In genomic region chr14:77707355-77707723, GRCh38 we compare ENCODE assay signal across 8 cellular contexts. TPM values are rescaled to one million over a fixed set of nuclear protein-coding genes. Genes with fewer than 3 reads are reported as not detected.
DNase-seq lines count a peak whose midpoint lies in the region; ATAC-seq and TF ChIP-seq lines count a peak whose summit lies in the region.

No MANE protein-coding gene starts in this region.

- peaks cover 38% of the 10 kb centered on the region for H3K36me3 Mint-ChIP-seq in activated T-helper 2 cell treated with anti-CD3 and anti-CD28 coated beads, Interferon-gamma antibody, Interleukin-2, Interleukin-4, amounts not matched to agents 10 μg/mL and 5 μg/mL and 100 μg/mL, durations not matched to agents 14 hours and 24 hours and 36 hours (ENCODE audit: low read depth)
- no peaks in the 10 kb centered on the region for H3K36me3 Mint-ChIP-seq in glutamatergic neuron (ENCODE audit: unreplicated experiment)

- TF ChIP-seq CTCF in AG09319 (IDR thresholded peaks at IDR 0.05; ENCODE audit: low read depth, low read length) (peak; percentile 55), GM10266 (IDR thresholded peaks at IDR 0.05; ENCODE audit: control insufficient read depth, insufficient read depth, low read depth, missing control alignments) (peak; percentile 15), glutamatergic neuron (IDR thresholded peaks at IDR 0.05; ENCODE audit: partially characterized antibody, unreplicated experiment) (no peak), osteoblast (IDR thresholded peaks at IDR 0.05; ENCODE audit: extremely low read depth, low read depth, low read length) (peak; percentile 61)

- DNase-seq in AG09319 (ENCODE audit: extremely low read depth, low read depth) (no peak), GM10266 (ENCODE audit: extremely low spot score) (peak; percentile 24), NAMALWA (ENCODE audit: low spot score) (peak; percentile 44), glutamatergic neuron (no peak), osteoblast (ENCODE audit: insufficient read length, low spot score, missing footprints) (peak; percentile 83), SHP77 treated with DMSO at 0.1 percent for 48 hours (lab: John Stamatoyannopoulos, UW) (no peak)
- DNase-seq in activated T-helper 2 cell treated with anti-CD3 and anti-CD28 coated beads, Interferon-gamma antibody, Interleukin-2, Interleukin-4, amounts not matched to agents 10 μg/mL and 5 μg/mL and 100 μg/mL, durations not matched to agents 14 hours and 24 hours and 36 hours (ENCODE audit: low spot score), result no peak

- H3K9me3 ChIP-seq in osteoblast (ENCODE audit: low read depth, low read length), result no peaks in the 10 kb centered on the region

- peaks cover 32% of the 10 kb centered on the region for H3K4me1 Mint-ChIP-seq in activated T-helper 2 cell treated with anti-CD3 and anti-CD28 coated beads, Interferon-gamma antibody, Interleukin-2, Interleukin-4, amounts not matched to agents 10 μg/mL and 5 μg/mL and 100 μg/mL, durations not matched to agents 14 hours and 24 hours and 36 hours (ENCODE audit: low read depth)
- peaks cover 20% of the 10 kb centered on the region for H3K4me1 Mint-ChIP-seq in glutamatergic neuron (ENCODE audit: low read depth, unreplicated experiment)

- intact Hi-C loops in activated T-helper 2 cell treated with anti-CD3 and anti-CD28 coated beads, Interferon-gamma antibody, Interleukin-2, Interleukin-4, amounts not matched to agents 10 μg/mL and 5 μg/mL and 100 μg/mL, durations not matched to agents 14 hours and 24 hours and 36 hours (cut with micrococcal nuclease), result loop anchor here (5.0 kb wide), 1 partner anchor 385 kb away; the partner anchor contains the start of genes GSTZ1 and POMT2

- H3K79me2 ChIP-seq in osteoblast (ENCODE audit: insufficient read depth, low read length), result peaks cover 72% of the 10 kb centered on the region

- peak overlapping the region; percentile 94 for H3K4me3 ChIP-seq in osteoblast (ENCODE audit: insufficient read depth, low read length)

- peaks cover 39% of the 10 kb centered on the region for H3K36me3 ChIP-seq in osteoblast (ENCODE audit: insufficient read depth, low read length)

- peaks cover 23% of the 10 kb centered on the region for H4K20me1 ChIP-seq in osteoblast (ENCODE audit: insufficient read depth, low read length)

- peak; percentile 16 for ATAC-seq in HG02610 (IDR thresholded peaks at IDR 0.05; ENCODE audit: unreplicated experiment)

- H2AFZ ChIP-seq in osteoblast (ENCODE audit: low read length), result peak overlapping the region; percentile 94

- no peaks in the 10 kb centered on the region for H3K9me3 Mint-ChIP-seq in activated T-helper 2 cell treated with anti-CD3 and anti-CD28 coated beads, Interferon-gamma antibody, Interleukin-2, Interleukin-4, amounts not matched to agents 10 μg/mL and 5 μg/mL and 100 μg/mL, durations not matched to agents 14 hours and 24 hours and 36 hours
- H3K9me3 Mint-ChIP-seq in glutamatergic neuron (ENCODE audit: unreplicated experiment), result peaks cover 4% of the 10 kb centered on the region

- H3K27ac ChIP-seq in osteoblast (ENCODE audit: low read depth, low read length), result peak overlapping the region; percentile 80

- H3K4me3 Mint-ChIP-seq in activated T-helper 2 cell treated with anti-CD3 and anti-CD28 coated beads, Interferon-gamma antibody, Interleukin-2, Interleukin-4, amounts not matched to agents 10 μg/mL and 5 μg/mL and 100 μg/mL, durations not matched to agents 14 hours and 24 hours and 36 hours (ENCODE audit: low read depth), result peak overlapping the region; percentile 95
- peak overlapping the region; percentile 97 for H3K4me3 Mint-ChIP-seq in glutamatergic neuron (ENCODE audit: unreplicated experiment)

- no peaks in the 10 kb centered on the region for H3K27me3 ChIP-seq in osteoblast (ENCODE audit: insufficient read depth, low read length)

- H3K4me2 ChIP-seq in osteoblast (ENCODE audit: insufficient read depth, low read length), result peak overlapping the region; percentile 97

- peak overlapping the region; percentile 93 for H3K27ac Mint-ChIP-seq in activated T-helper 2 cell treated with anti-CD3 and anti-CD28 coated beads, Interferon-gamma antibody, Interleukin-2, Interleukin-4, amounts not matched to agents 10 μg/mL and 5 μg/mL and 100 μg/mL, durations not matched to agents 14 hours and 24 hours and 36 hours
- H3K27ac Mint-ChIP-seq in glutamatergic neuron (ENCODE audit: unreplicated experiment), result peak overlapping the region; percentile 91

- peaks cover 20% of the 10 kb centered on the region for H3K4me1 ChIP-seq in osteoblast (ENCODE audit: insufficient read depth, low read length)

- H3K27me3 Mint-ChIP-seq in activated T-helper 2 cell treated with anti-CD3 and anti-CD28 coated beads, Interferon-gamma antibody, Interleukin-2, Interleukin-4, amounts not matched to agents 10 μg/mL and 5 μg/mL and 100 μg/mL, durations not matched to agents 14 hours and 24 hours and 36 hours (ENCODE audit: low read depth), result no peaks in the 10 kb centered on the region
- H3K27me3 Mint-ChIP-seq in glutamatergic neuron (ENCODE audit: unreplicated experiment), result no peaks in the 10 kb centered on the region

RNA-seq across cellular contexts. Expression of gene ALKBH1, which starts 0.5 kb away (rescaled TPM):
- 14.6 and 15.3 TPM in 2 replicates for total RNA-seq in activated T-helper 2 cell treated with anti-CD3 and anti-CD28 coated beads, Interferon-gamma antibody, Interleukin-2, Interleukin-4, amounts not matched to agents 10 μg/mL and 5 μg/mL and 100 μg/mL, durations not matched to agents 14 hours and 24 hours and 36 hours
- 16.0 TPM for total RNA-seq in glutamatergic neuron (ENCODE audit: unreplicated experiment)
- 7.6 and 9.4 TPM in 2 replicates for total RNA-seq in osteoblast

RNA-seq across cellular contexts. Expression of gene SLIRP, which starts 0.6 kb away (rescaled TPM):
- 133 and 145 TPM in 2 replicates for total RNA-seq in activated T-helper 2 cell treated with anti-CD3 and anti-CD28 coated beads, Interferon-gamma antibody, Interleukin-2, Interleukin-4, amounts not matched to agents 10 μg/mL and 5 μg/mL and 100 μg/mL, durations not matched to agents 14 hours and 24 hours and 36 hours
- total RNA-seq in glutamatergic neuron (ENCODE audit: unreplicated experiment), result 126 TPM
- 61.3 and 81.4 TPM in 2 replicates for total RNA-seq in osteoblast

RNA-seq across cellular contexts. Expression of gene SNW1, which starts 53.6 kb away (rescaled TPM):
- 101 and 114 TPM in 2 replicates for total RNA-seq in activated T-helper 2 cell treated with anti-CD3 and anti-CD28 coated beads, Interferon-gamma antibody, Interleukin-2, Interleukin-4, amounts not matched to agents 10 μg/mL and 5 μg/mL and 100 μg/mL, durations not matched to agents 14 hours and 24 hours and 36 hours
- total RNA-seq in glutamatergic neuron (ENCODE audit: unreplicated experiment) (71.8 TPM), osteoblast (59.4 and 65.7 TPM in 2 replicates)

Comparison
In these comparisons a context has a peak if more than half of its experiments do, and no peak if none do; other contexts are left out.
1. DNase-seq: peak in GM10266 (single experiment), NAMALWA (single experiment) and osteoblast (single experiment); none in AG09319 (single experiment), activated T-helper 2 cell treated with anti-CD3 and anti-CD28 coated beads, Interferon-gamma antibody, Interleukin-2, Interleukin-4, amounts not matched to agents 10 μg/mL and 5 μg/mL and 100 μg/mL, durations not matched to agents 14 hours and 24 hours and 36 hours (single experiment), glutamatergic neuron (single experiment) and SHP77 treated with DMSO at 0.1 percent for 48 hours (single experiment).